19 cellular contexts compared by ENCODE assay signal in genomic region chr14:22500525-22500924, GRCh38.
DNase-seq lines count a peak whose midpoint lies in the region; ATAC-seq and TF ChIP-seq lines count a peak whose summit lies in the region.
"Had no signal": no experiment of that assay in that cellular context is flagged by ENCODE, and none has a peak within 500 bp of the region (broad histone marks: within the 10 kb centered on the region; RNA-seq: fewer than 3 reads in every experiment).

No MANE protein-coding gene starts in this region.

- peak overlapping the region; percentile 70 for H3K4me3 ChIP-seq in CD8-positive, alpha-beta memory T cell (ENCODE audit: low read length)
- no peak overlapping the region for H3K4me3 ChIP-seq in dorsolateral prefrontal cortex
- H3K4me3 ChIP-seq: K562, SJCRH30, upper lobe of right lung had no signal

- no peaks in the 10 kb centered on the region for H3K9me3 ChIP-seq in CD8-positive, alpha-beta memory T cell (ENCODE audit: low read length)
- H3K9me3 ChIP-seq: SJCRH30, upper lobe of right lung had no signal

- H3K36me3 Mint-ChIP-seq in activated CD4-positive, alpha-beta T cell treated with anti-CD3 and anti-CD28 coated beads, Interleukin-2, amount 10 ng/mL, durations not matched to agents 24 days and 14 days (ENCODE audit: low read depth) = peaks cover 93% of the 10 kb centered on the region
- peaks cover 0 to 87% (median 11%) of the 10 kb centered on the region in 3 donors for H3K36me3 Mint-ChIP-seq in CD8-positive, alpha-beta memory T cell
- H3K36me3 Mint-ChIP-seq in activated T-helper 2 cell treated with anti-CD3 and anti-CD28 coated beads, Interferon-gamma antibody, Interleukin-2, Interleukin-4, amounts not matched to agents 10 μg/mL and 5 μg/mL and 100 μg/mL, durations not matched to agents 14 hours and 24 hours and 36 hours (ENCODE audit: low read depth) = peaks cover 97% of the 10 kb centered on the region
- H3K36me3 Mint-ChIP-seq in natural killer cell = no peaks in the 10 kb centered on the region

- H3K9me3 Mint-ChIP-seq in activated CD4-positive, alpha-beta T cell treated with anti-CD3 and anti-CD28 coated beads, Interleukin-2, amount 10 ng/mL, durations not matched to agents 24 days and 14 days = no peaks in the 10 kb centered on the region
- H3K9me3 Mint-ChIP-seq in CD8-positive, alpha-beta memory T cell = no peaks in the 10 kb centered on the region
- no peaks in the 10 kb centered on the region for H3K9me3 Mint-ChIP-seq in activated T-helper 2 cell treated with anti-CD3 and anti-CD28 coated beads, Interferon-gamma antibody, Interleukin-2, Interleukin-4, amounts not matched to agents 10 μg/mL and 5 μg/mL and 100 μg/mL, durations not matched to agents 14 hours and 24 hours and 36 hours
- no peaks in the 10 kb centered on the region for H3K9me3 Mint-ChIP-seq in natural killer cell

- H3K36me3 ChIP-seq in CD8-positive, alpha-beta memory T cell (ENCODE audit: insufficient read depth, low read length) = peaks cover 11% of the 10 kb centered on the region
- H3K36me3 ChIP-seq: SJCRH30, upper lobe of right lung had no signal

- ATAC-seq in natural killer cell (no peak), HG03108 (IDR thresholded peaks at IDR 0.05; ENCODE audit: unreplicated experiment) (no peak), GM18870 (IDR thresholded peaks at IDR 0.05; ENCODE audit: unreplicated experiment) (no peak)
- ATAC-seq: esophagus mucosa, K562, upper lobe of right lung had no signal

- H3K27ac ChIP-seq in CD8-positive, alpha-beta memory T cell (ENCODE audit: low read depth, low read length) = no peak overlapping the region
- no peak overlapping the region for H3K27ac ChIP-seq in dorsolateral prefrontal cortex
- H3K27ac ChIP-seq: SJCRH30, upper lobe of right lung had no signal

- CTCF ChIA-PET in CD8-positive, alpha-beta memory T cell (lab: Charles Lee) = interaction anchor here (1.0 to 2.9 kb wide), 4 partner anchors 10 to 70 kb away, joined by 3 to 10 read pairs (median 4); no protein-coding TSS in a partner anchor

- TF ChIP-seq CTCF in natural killer cell (IDR thresholded peaks at IDR 0.05) = no peak
- TF ChIP-seq CTCF in dorsolateral prefrontal cortex (IDR thresholded peaks at IDR 0.05 in 54 of 56, conservative IDR thresholded peaks at IDR 0.05 in 2 of 56; ENCODE audit: low read depth in 1 of 56, partially characterized antibody in 56 of 56) = no peak

- no peaks in the 10 kb centered on the region for H3K27me3 ChIP-seq in CD8-positive, alpha-beta memory T cell (ENCODE audit: insufficient read depth, low read length, poor library complexity, severe bottlenecking)
- peaks cover 0 to 5% (median 0%) of the 10 kb centered on the region in 45 donors for H3K27me3 ChIP-seq in dorsolateral prefrontal cortex
- H3K27me3 ChIP-seq: SJCRH30, upper lobe of right lung had no signal

- H3K4me3 Mint-ChIP-seq in activated CD4-positive, alpha-beta T cell treated with anti-CD3 and anti-CD28 coated beads, Interleukin-2, amount 10 ng/mL, durations not matched to agents 24 days and 14 days = peak overlapping the region; percentile 87
- H3K4me3 Mint-ChIP-seq in CD8-positive, alpha-beta memory T cell = peak overlapping the region; percentile 86 to 94 (median 90)
- peak overlapping the region; percentile 88 for H3K4me3 Mint-ChIP-seq in activated T-helper 2 cell treated with anti-CD3 and anti-CD28 coated beads, Interferon-gamma antibody, Interleukin-2, Interleukin-4, amounts not matched to agents 10 μg/mL and 5 μg/mL and 100 μg/mL, durations not matched to agents 14 hours and 24 hours and 36 hours (ENCODE audit: low read depth)
- peak overlapping the region; percentile 10 for H3K4me3 Mint-ChIP-seq in natural killer cell

- intact Hi-C loops in activated CD4-positive, alpha-beta T cell treated with anti-CD3 and anti-CD28 coated beads, Interleukin-2, amount 10 ng/mL, durations not matched to agents 24 days and 14 days (cut with micrococcal nuclease) = loop anchor here (10.0 kb wide), 1 partner anchor 296 kb away; no protein-coding TSS in a partner anchor
- intact Hi-C loops in activated T-helper 2 cell treated with anti-CD3 and anti-CD28 coated beads, Interferon-gamma antibody, Interleukin-2, Interleukin-4, amounts not matched to agents 10 μg/mL and 5 μg/mL and 100 μg/mL, durations not matched to agents 14 hours and 24 hours and 36 hours (cut with micrococcal nuclease) = loop anchor here (10.0 kb wide), 2 partner anchors 276 to 376 kb away; no protein-coding TSS in a partner anchor
- intact Hi-C loops in natural killer cell (cut with micrococcal nuclease) = no loop called here
- intact Hi-C loops in dorsolateral prefrontal cortex (cut with DNase I) = no loop called here

- H3K27ac Mint-ChIP-seq in activated CD4-positive, alpha-beta T cell treated with anti-CD3 and anti-CD28 coated beads, Interleukin-2, amount 10 ng/mL, durations not matched to agents 24 days and 14 days = peak overlapping the region; percentile 99
- peak overlapping the region; percentile 82 to 99 (median 92) for H3K27ac Mint-ChIP-seq in CD8-positive, alpha-beta memory T cell
- H3K27ac Mint-ChIP-seq in activated T-helper 2 cell treated with anti-CD3 and anti-CD28 coated beads, Interferon-gamma antibody, Interleukin-2, Interleukin-4, amounts not matched to agents 10 μg/mL and 5 μg/mL and 100 μg/mL, durations not matched to agents 14 hours and 24 hours and 36 hours = peak overlapping the region; percentile 98
- peak overlapping the region in 1 of 2 donors; percentile 6 for H3K27ac Mint-ChIP-seq in natural killer cell
- H3K27ac Mint-ChIP-seq: progenitor cell of endocrine pancreas had no signal

- DNase-seq in activated CD4-positive, alpha-beta T cell treated with anti-CD3 and anti-CD28 coated beads, Interleukin-2, amount 10 ng/mL, durations not matched to agents 24 days and 14 days = peak; percentile 59
- no peak for DNase-seq in activated CD4-positive, alpha-beta T cell treated with anti-CD3 and anti-CD28 coated beads, Interleukin-2, amount 50 U/mL, for 48 hours
- DNase-seq in CD8-positive, alpha-beta memory T cell = no peak
- DNase-seq in activated T-helper 2 cell treated with anti-CD3 and anti-CD28 coated beads, Interferon-gamma antibody, Interleukin-2, Interleukin-4, amounts not matched to agents 10 μg/mL and 5 μg/mL and 100 μg/mL, durations not matched to agents 14 hours and 24 hours and 36 hours (ENCODE audit: low spot score) = no peak
- DNase-seq in natural killer cell (no peak), dorsolateral prefrontal cortex (no peak)
- DNase-seq: dermis blood vessel endothelial cell; glutamatergic neuron; MV-4-11; NCI-H1930; NCI-H446 treated with DMSO at 0.1 percent for 48 hours; SJCRH30; stimulated activated CD4-positive, alpha-beta T cell treated with anti-CD3 and anti-CD28 coated beads, Interleukin-12 subunit alpha, Interleukin-12 subunit beta, amount 100 ng/mL, for 4 hours; upper lobe of right lung had no signal

- peaks cover 2% of the 10 kb centered on the region for H3K4me1 ChIP-seq in CD8-positive, alpha-beta memory T cell (ENCODE audit: insufficient read depth, low read length)
- H3K4me1 ChIP-seq: upper lobe of right lung had no signal

- no peaks in the 10 kb centered on the region for H3K27me3 Mint-ChIP-seq in activated CD4-positive, alpha-beta T cell treated with anti-CD3 and anti-CD28 coated beads, Interleukin-2, amount 10 ng/mL, durations not matched to agents 24 days and 14 days
- no peaks in the 10 kb centered on the region for H3K27me3 Mint-ChIP-seq in CD8-positive, alpha-beta memory T cell
- no peaks in the 10 kb centered on the region for H3K27me3 Mint-ChIP-seq in activated T-helper 2 cell treated with anti-CD3 and anti-CD28 coated beads, Interferon-gamma antibody, Interleukin-2, Interleukin-4, amounts not matched to agents 10 μg/mL and 5 μg/mL and 100 μg/mL, durations not matched to agents 14 hours and 24 hours and 36 hours (ENCODE audit: low read depth)
- H3K27me3 Mint-ChIP-seq in natural killer cell (ENCODE audit: low read depth in 2 of 2) = no peaks in the 10 kb centered on the region
- H3K27me3 Mint-ChIP-seq: progenitor cell of endocrine pancreas had no signal

- POLR2A ChIA-PET in CD8-positive, alpha-beta memory T cell (lab: Charles Lee) = interaction anchor here (0.7 to 3.1 kb wide), 9 partner anchors 12 to 395 kb away, joined by 3 to 12 read pairs (median 3); no protein-coding TSS in a partner anchor

- H3K4me1 Mint-ChIP-seq in activated CD4-positive, alpha-beta T cell treated with anti-CD3 and anti-CD28 coated beads, Interleukin-2, amount 10 ng/mL, durations not matched to agents 24 days and 14 days = peaks cover 32% of the 10 kb centered on the region
- H3K4me1 Mint-ChIP-seq in CD8-positive, alpha-beta memory T cell = peaks cover 25 to 45% (median 44%) of the 10 kb centered on the region in 3 donors
- H3K4me1 Mint-ChIP-seq in activated T-helper 2 cell treated with anti-CD3 and anti-CD28 coated beads, Interferon-gamma antibody, Interleukin-2, Interleukin-4, amounts not matched to agents 10 μg/mL and 5 μg/mL and 100 μg/mL, durations not matched to agents 14 hours and 24 hours and 36 hours (ENCODE audit: low read depth) = peaks cover 50% of the 10 kb centered on the region
- peaks cover 43 to 50% of the 10 kb centered on the region in 2 donors for H3K4me1 Mint-ChIP-seq in natural killer cell

Comparison
In these comparisons a context has a peak if more than half of its experiments do, and no peak if none do; other contexts are left out.
1. H3K4me3 Mint-ChIP-seq: peak in every context shown above with its lines; median percentile 90 in CD8-positive, alpha-beta memory T cell; 88 in activated T-helper 2 cell treated with anti-CD3 and anti-CD28 coated beads, Interferon-gamma antibody, Interleukin-2, Interleukin-4, amounts not matched to agents 10 μg/mL and 5 μg/mL and 100 μg/mL, durations not matched to agents 14 hours and 24 hours and 36 hours; 87 in activated CD4-positive, alpha-beta T cell treated with anti-CD3 and anti-CD28 coated beads, Interleukin-2, amount 10 ng/mL, durations not matched to agents 24 days and 14 days; 10 in natural killer cell.
2. intact Hi-C loops: an anchor here in activated CD4-positive, alpha-beta T cell treated with anti-CD3 and anti-CD28 coated beads, Interleukin-2, amount 10 ng/mL, durations not matched to agents 24 days and 14 days (10.0 kb wide) and activated T-helper 2 cell treated with anti-CD3 and anti-CD28 coated beads, Interferon-gamma antibody, Interleukin-2, Interleukin-4, amounts not matched to agents 10 μg/mL and 5 μg/mL and 100 μg/mL, durations not matched to agents 14 hours and 24 hours and 36 hours (10.0 kb wide); none called in natural killer cell and dorsolateral prefrontal cortex.